37 cellular contexts compared by ENCODE assay signal in the genomic region with DNA sequence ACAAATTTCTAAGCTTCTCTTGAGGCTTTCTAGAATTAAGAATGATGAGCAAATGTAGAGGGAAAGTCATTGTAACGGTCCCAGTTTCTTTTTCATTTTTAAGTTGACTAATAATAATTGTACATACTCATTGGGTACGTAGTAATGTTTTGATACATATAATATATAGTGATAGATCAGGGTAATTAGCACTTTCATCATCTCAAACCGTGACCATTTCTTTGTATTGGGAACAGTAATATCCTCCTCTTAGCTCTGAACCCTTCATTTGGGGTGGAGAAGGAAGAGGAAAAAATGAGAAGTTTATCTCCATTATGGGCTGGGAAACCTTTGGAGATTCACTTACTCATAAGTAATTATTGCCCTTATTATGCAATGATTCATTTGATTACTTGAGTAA. TPM values are rescaled to one million over a fixed set of nuclear protein-coding genes. Genes with fewer than 3 reads are reported as not detected.
"Had no signal": no experiment of that assay in that cellular context is flagged by ENCODE, and none has a peak within 500 bp of the region (broad histone marks: within the 10 kb centered on the region; RNA-seq: fewer than 3 reads in every experiment).

No MANE protein-coding gene starts in this region.

- ATAC-seq: activated naive CD8-positive, alpha-beta T cell treated with anti-CD3 and anti-CD28 coated beads, Interleukin-2, amount 50 U/mL, for 24 hours; activated T-cell treated with anti-CD3 and anti-CD28 coated beads, Interleukin-2, amount 50 U/mL, for 4 hours; activated T-cell treated with anti-CD3 and anti-CD28 coated beads, Interleukin-2, amount 50 U/mL, for 72 hours; activated T-helper 17 cell treated with anti-CD3 and anti-CD28 coated beads, Interleukin-2, amount 50 U/mL, for 72 hours; body of pancreas had no signal

- H3K27me3 Mint-ChIP-seq: activated naive CD8-positive, alpha-beta T cell treated with anti-CD3 and anti-CD28 coated beads, Interleukin-2, amount 50 U/mL, for 24 hours; activated T-cell treated with anti-CD3 and anti-CD28 coated beads, Interleukin-2, amount 50 U/mL, for 24 hours; activated T-helper 17 cell treated with anti-CD3 and anti-CD28 coated beads, Interleukin-2, amount 50 U/mL, for 72 hours; brain; central memory CD8-positive, alpha-beta T cell had no signal

- H3K4me1 Mint-ChIP-seq: activated naive CD8-positive, alpha-beta T cell treated with anti-CD3 and anti-CD28 coated beads, Interleukin-2, amount 10 ng/mL, durations not matched to agents 7 days and 5 days; activated T-helper 17 cell treated with anti-CD3 and anti-CD28 coated beads, Interleukin-2, amount 50 U/mL, for 72 hours; central memory CD8-positive, alpha-beta T cell had no signal

- H3K27ac Mint-ChIP-seq: activated naive CD8-positive, alpha-beta T cell treated with anti-CD3 and anti-CD28 coated beads, Interleukin-2, amount 10 ng/mL, durations not matched to agents 7 days and 5 days; activated naive CD8-positive, alpha-beta T cell treated with anti-CD3 and anti-CD28 coated beads, Interleukin-2, amount 50 U/mL, for 24 hours; activated T-cell treated with anti-CD3 and anti-CD28 coated beads, Interleukin-2, amount 50 U/mL, for 24 hours; activated T-cell treated with anti-CD3 and anti-CD28 coated beads, Interleukin-2, amount 50 U/mL, for 72 hours; activated T-helper 1 cell treated with anti-CD3 and anti-CD28 coated beads, Interleukin-12 subunit alpha, Interleukin-12 subunit beta, Interleukin-2, Interleukin-4 antibody, amounts not matched to agents 30 ng/mL and 10 ng/mL and 1 ng/mL, durations not matched to agents 14 hours and 24 hours and 36 hours; activated T-helper 17 cell treated with anti-CD3 and anti-CD28 coated beads, Interleukin-2, amount 50 U/mL, for 72 hours; activated T-helper 2 cell treated with anti-CD3 and anti-CD28 coated beads, Interferon-gamma antibody, Interleukin-2, Interleukin-4, amounts not matched to agents 10 μg/mL and 5 μg/mL and 100 μg/mL, durations not matched to agents 14 hours and 24 hours and 36 hours; brain had no signal

- H3K9me3 Mint-ChIP-seq: activated T-helper 1 cell treated with anti-CD3 and anti-CD28 coated beads, Interleukin-12 subunit alpha, Interleukin-12 subunit beta, Interleukin-2, Interleukin-4 antibody, amounts not matched to agents 30 ng/mL and 10 ng/mL and 1 ng/mL, durations not matched to agents 14 hours and 24 hours and 36 hours; activated T-helper 17 cell treated with anti-CD3 and anti-CD28 coated beads, Interleukin-2, amount 50 U/mL, for 72 hours; activated T-helper 2 cell treated with anti-CD3 and anti-CD28 coated beads, Interferon-gamma antibody, Interleukin-2, Interleukin-4, amounts not matched to agents 10 μg/mL and 5 μg/mL and 100 μg/mL, durations not matched to agents 14 hours and 24 hours and 36 hours had no signal

- DNase-seq: activated effector memory CD4-positive, alpha-beta T cell treated with anti-CD3 and anti-CD28 coated beads, Interleukin-2, amount 50 U/mL, for 16 hours; activated effector memory CD4-positive, alpha-beta T cell treated with Interleukin-2 at 50 U/mL for 16 hours; activated gamma-delta T cell; activated gamma-delta T cell treated with Interleukin-2 at 50 U/mL for 16 hours; activated naive CD4-positive, alpha-beta T cell; activated naive CD4-positive, alpha-beta T cell treated with anti-CD3 and anti-CD28 coated beads for 36 hours; activated naive CD4-positive, alpha-beta T cell treated with anti-CD3 and anti-CD28 coated beads, Interleukin-2, amount 50 U/mL, for 16 hours; activated naive CD4-positive, alpha-beta T cell treated with Interleukin-2 at 50 U/mL for 16 hours; activated naive CD8-positive, alpha-beta T cell treated with anti-CD3 and anti-CD28 coated beads, Interleukin-2, amount 10 ng/mL, durations not matched to agents 7 days and 5 days; activated naive CD8-positive, alpha-beta T cell treated with anti-CD3 and anti-CD28 coated beads, Interleukin-2, amount 50 U/mL, for 24 hours; activated T-cell treated with anti-CD3 and anti-CD28 coated beads for 4 hours; activated T-cell treated with anti-CD3 and anti-CD28 coated beads, Interleukin-2, amount 50 U/mL, for 1 hour; activated T-cell treated with anti-CD3 and anti-CD28 coated beads, Interleukin-2, amount 50 U/mL, for 24 hours; activated T-cell treated with anti-CD3 and anti-CD28 coated beads, Interleukin-2, amount 50 U/mL, for 4 hours; activated T-cell treated with anti-CD3 and anti-CD28 coated beads, Interleukin-2, amount 50 U/mL, for 48 hours; activated T-cell treated with anti-CD3 and anti-CD28 coated beads, Interleukin-2, amount 50 U/mL, for 72 hours; adrenal gland; amniotic stem cell; amygdala; anterior cingulate cortex; aorta; body of pancreas; brain microvascular endothelial cell; caudate nucleus; central memory CD4-positive, alpha-beta T cell; cerebellar nuclear complex had no signal

- H3K4me3 Mint-ChIP-seq: activated naive CD4-positive, alpha-beta T cell treated with anti-CD3 and anti-CD28 coated beads for 36 hours; activated naive CD8-positive, alpha-beta T cell treated with anti-CD3 and anti-CD28 coated beads, Interleukin-2, amount 10 ng/mL, durations not matched to agents 7 days and 5 days; activated naive CD8-positive, alpha-beta T cell treated with anti-CD3 and anti-CD28 coated beads, Interleukin-2, amount 50 U/mL, for 24 hours; activated T-cell treated with anti-CD3 and anti-CD28 coated beads, Interleukin-2, amount 50 U/mL, for 24 hours; activated T-cell treated with anti-CD3 and anti-CD28 coated beads, Interleukin-2, amount 50 U/mL, for 4 hours; activated T-cell treated with anti-CD3 and anti-CD28 coated beads, Interleukin-2, amount 50 U/mL, for 72 hours; activated T-helper 1 cell treated with anti-CD3 and anti-CD28 coated beads, Interleukin-12 subunit alpha, Interleukin-12 subunit beta, Interleukin-2, Interleukin-4 antibody, amounts not matched to agents 30 ng/mL and 10 ng/mL and 1 ng/mL, durations not matched to agents 14 hours and 24 hours and 36 hours; activated T-helper 17 cell treated with anti-CD3 and anti-CD28 coated beads, Interleukin-2, amount 50 U/mL, for 72 hours; brain; central memory CD8-positive, alpha-beta T cell had no signal

- H3K36me3 Mint-ChIP-seq: activated naive CD4-positive, alpha-beta T cell treated with anti-CD3 and anti-CD28 coated beads, Interleukin-2, amount 50 U/mL, for 72 hours; activated naive CD8-positive, alpha-beta T cell treated with anti-CD3 and anti-CD28 coated beads, Interleukin-2, amount 10 ng/mL, durations not matched to agents 7 days and 5 days; brain had no signal

RNA-seq across cellular contexts. Expression of a gene that starts 39.0 kb away (rescaled TPM):
- total RNA-seq: activated naive CD4-positive, alpha-beta T cell treated with anti-CD3 and anti-CD28 coated beads for 36 hours; activated naive CD4-positive, alpha-beta T cell treated with anti-CD3 and anti-CD28 coated beads, Interleukin-2, amount 50 U/mL, for 72 hours; activated naive CD8-positive, alpha-beta T cell treated with anti-CD3 and anti-CD28 coated beads, Interleukin-2, amount 10 ng/mL, durations not matched to agents 7 days and 5 days; activated T-cell treated with anti-CD3 and anti-CD28 coated beads, Interleukin-2, amount 50 U/mL, for 4 hours; activated T-cell treated with anti-CD3 and anti-CD28 coated beads, Interleukin-2, amount 50 U/mL, for 72 hours; activated T-helper 1 cell treated with anti-CD3 and anti-CD28 coated beads, Interleukin-12 subunit alpha, Interleukin-12 subunit beta, Interleukin-2, Interleukin-4 antibody, amounts not matched to agents 30 ng/mL and 10 ng/mL and 1 ng/mL, durations not matched to agents 14 hours and 24 hours and 36 hours; activated T-helper 17 cell treated with anti-CD3 and anti-CD28 coated beads, Interleukin-2, amount 50 U/mL, for 72 hours; aorta; ascending aorta; astrocyte; cardiac muscle cell; cardiac septum; chondrocyte had no signal
